ENCODE assay signal across 19 cellular contexts in the genomic region with DNA sequence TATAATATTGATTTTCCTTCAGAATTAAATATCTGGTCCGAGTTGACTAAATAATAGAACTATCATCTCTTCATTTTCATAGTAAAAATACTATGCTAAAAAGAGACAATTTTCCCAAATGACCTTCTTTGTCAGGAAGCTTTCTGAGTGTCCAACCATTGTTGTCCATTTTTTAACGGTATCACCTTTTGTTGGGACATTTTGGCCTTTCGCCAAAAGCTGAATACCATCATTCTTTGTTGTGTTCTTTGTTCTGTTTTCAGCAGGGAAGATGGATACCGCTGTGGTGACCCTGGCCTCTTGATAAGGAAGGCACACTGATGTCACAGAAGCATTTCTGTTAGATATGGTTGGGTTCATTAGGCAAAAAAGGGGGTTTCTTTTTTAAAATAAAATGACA.
A peak's percentile ranks its signal among the peaks of the same experiment; 100 is the strongest.
DNase-seq lines count a peak whose midpoint lies in the region; ATAC-seq, FAIRE-seq and TF ChIP-seq lines count a peak whose summit lies in the region.
"Had no signal": no experiment of that assay in that cellular context is flagged by ENCODE, and none has a peak within 500 bp of the region (broad histone marks: within the 10 kb centered on the region; RNA-seq: fewer than 3 reads in every experiment).

No MANE protein-coding gene starts in this region.

- no peak for TF ChIP-seq RAD21 in K562 (CRISPR knock-in tag; conservative IDR thresholded peaks at IDR 0.05 in 1 of 2, IDR thresholded peaks at IDR 0.05 in 1 of 2)

- WGBS in K562 (ENCODE audit: insufficient coverage, low coverage, missing lambda C conversion rate): under 1% methylated on average over 4 of the region's 4 CpGs

- no peak for TF ChIP-seq CTCF in K562 (IDR thresholded peaks at IDR 0.05 in 2 of 3, conservative IDR thresholded peaks at IDR 0.05 in 1 of 3; ENCODE audit: insufficient read depth in 2 of 3, low read depth in 1 of 3, low read length in 3 of 3)

- H3K4me1 ChIP-seq in K562 (replicated peaks in 1 of 2; ENCODE audit: control insufficient read depth in 2 of 2, insufficient read depth in 2 of 2, low read length in 2 of 2) (no peaks in the 10 kb centered on the region), Karpas-422 (ENCODE audit: low read length) (no peaks in the 10 kb centered on the region)

- POLR2A ChIA-PET in K562 (lab: Yijun Ruan, JAX): interaction anchor here (1.5 kb wide), 1 partner anchor 42 kb away, joined by 3 read pairs; no protein-coding TSS in a partner anchor

- no TSS peak for BruUV-seq in K562 (replicated peaks; lab: Mats Ljungman, UMichigan)

- no peaks in the 10 kb centered on the region for H3K9me2 ChIP-seq in Karpas-422 (replicated peaks; ENCODE audit: insufficient read depth, low read length)

- peaks cover 0 to 32% (median 16%) of the 10 kb centered on the region in 6 donors for H3K9me3 Mint-ChIP-seq in immature natural killer cell

- H3K9me1 ChIP-seq in K562 (ENCODE audit: control insufficient read depth, insufficient read depth, low read length): no peaks in the 10 kb centered on the region

- H4K20me1 ChIP-seq in K562 (replicated peaks; ENCODE audit: control insufficient read depth, insufficient read depth, low read length): no peaks in the 10 kb centered on the region
- no peaks in the 10 kb centered on the region for H4K20me1 ChIP-seq in Karpas-422 (ENCODE audit: insufficient read depth, low read depth, low read length)
- H4K20me1 ChIP-seq: BLaER1 had no signal

- no peak for TF ChIP-seq EP300 in K562 (IDR thresholded peaks at IDR 0.05; ENCODE audit: low read length)

- H3K27me3 ChIP-seq in K562 (ENCODE audit: control insufficient read depth in 2 of 2, insufficient read depth in 2 of 2, low read length in 2 of 2) (no peaks in the 10 kb centered on the region), Karpas-422 (ENCODE audit: low read length) (no peaks in the 10 kb centered on the region)
- H3K27me3 ChIP-seq: BLaER1 had no signal

- intact Hi-C loops in K562 (cut with micrococcal nuclease): no loop called here

- no peak overlapping the region for H3K4me2 ChIP-seq in K562 (ENCODE audit: insufficient read depth, low read length)
- H3K4me2 ChIP-seq in Karpas-422 (ENCODE audit: low read depth, low read length, poor library complexity, severe bottlenecking): no peak overlapping the region
- H3K4me2 ChIP-seq: BLaER1 had no signal

- ATAC-seq in K562: no peak
- ATAC-seq: HCT116, HepG2 had no signal

- H3K4me3 ChIP-seq in K562 (no peak overlapping the region), Karpas-422 (ENCODE audit: low read length) (no peak overlapping the region)
- H3K4me3 ChIP-seq: BLaER1 had no signal

- DNase-seq in NCI-H2227 (lab: John Stamatoyannopoulos, UW; ENCODE audit: unreplicated experiment) (peak; percentile 0), NCI-H2227 treated with DMSO at 0.1 percent for 48 hours (lab: John Stamatoyannopoulos, UW) (no peak), NCI-H146 treated with DMSO at 0.1 percent for 48 hours (lab: John Stamatoyannopoulos, UW; ENCODE audit: unreplicated experiment) (peak; percentile 72), K562 (ENCODE audit: extremely low read depth in 1 of 4, low spot score in 3 of 4) (no peak), Karpas-422 (no peak), immature natural killer cell (no peak), NCI-H226 (no peak)
- DNase-seq: 8988T; Calu3; CD4-positive, alpha-beta memory T cell; DMS79 treated with DMSO at 0.1 percent for 48 hours; GF-D8; GOT3; H7; HFFc6 had no signal

- no peak overlapping the region for H3K27ac ChIP-seq in K562 (ENCODE audit: extremely low read depth, low read depth, low read length)
- H3K27ac ChIP-seq in Karpas-422 (ENCODE audit: low read length): no peak overlapping the region
- H3K27ac ChIP-seq: BLaER1 had no signal

- no peaks in the 10 kb centered on the region for H3K36me3 Mint-ChIP-seq in immature natural killer cell
- H3K36me3 Mint-ChIP-seq: CD14-positive monocyte; CD4-positive, alpha-beta memory T cell had no signal

- FAIRE-seq in K562 (lab: Jason Lieb, UNC): no peak
- FAIRE-seq: HepG2 had no signal

- H3K27me3 Mint-ChIP-seq in immature natural killer cell (ENCODE audit: low read depth in 3 of 3): no peaks in the 10 kb centered on the region
- H3K27me3 Mint-ChIP-seq: CD4-positive, alpha-beta memory T cell had no signal

- H2AFZ ChIP-seq in K562 (ENCODE audit: low read depth, low read length): no peak overlapping the region
- H2AFZ ChIP-seq in Karpas-422 (ENCODE audit: low read length): no peak overlapping the region

- no peak overlapping the region for H3K4me3 Mint-ChIP-seq in immature natural killer cell
- H3K4me3 Mint-ChIP-seq: CD14-positive monocyte; CD4-positive, alpha-beta memory T cell; HFFc6 had no signal

- H3K9me3 ChIP-seq in K562 (replicated peaks; ENCODE audit: control insufficient read depth, insufficient read depth, low read depth, low read length) (0 out of 2 replicates have a peak, but pooled peaks cover 3% of the 10 kb centered on the region), Karpas-422 (ENCODE audit: low read length) (peaks cover 22% of the 10 kb centered on the region)
- H3K9me3 ChIP-seq: BLaER1 had no signal

- H3K9ac ChIP-seq in K562 (ENCODE audit: insufficient read depth in 1 of 2, low read depth in 2 of 2, low read length in 2 of 2): no peak overlapping the region
- no peak overlapping the region for H3K9ac ChIP-seq in Karpas-422 (ENCODE audit: low read length)
- H3K9ac ChIP-seq: BLaER1 had no signal

- no peak for TF ChIP-seq POLR2A in K562 (conservative IDR thresholded peaks at IDR 0.05)

- in situ Hi-C loops in K562 (cut with MboI): no loop called here

- no peak overlapping the region for H3K27ac Mint-ChIP-seq in immature natural killer cell
- H3K27ac Mint-ChIP-seq: CD14-positive monocyte; CD4-positive, alpha-beta memory T cell; HFFc6 had no signal

- no peaks in the 10 kb centered on the region for H3K4me1 Mint-ChIP-seq in immature natural killer cell
- H3K4me1 Mint-ChIP-seq: CD14-positive monocyte; CD4-positive, alpha-beta memory T cell had no signal

- H3K79me2 ChIP-seq in K562 (ENCODE audit: control insufficient read depth, insufficient read depth, low read length) (no peaks in the 10 kb centered on the region), Karpas-422 (ENCODE audit: low read length) (no peaks in the 10 kb centered on the region)

- CTCF ChIA-PET in K562 (lab: Yijun Ruan, JAX; ENCODE audit: low intra/inter-chr PET ratio): no interaction called here

- H3K36me3 ChIP-seq in K562 (ENCODE audit: control insufficient read depth, insufficient read depth, low read length) (no peaks in the 10 kb centered on the region), Karpas-422 (ENCODE audit: insufficient read depth, low read length) (no peaks in the 10 kb centered on the region)
- H3K36me3 ChIP-seq: BLaER1 had no signal

TF ChIP-seq in K562, 482 proteins besides CTCF, POLR2A, EP300 and RAD21:
- no peak for TF ChIP-seq ZFX (CRISPR knock-in tag; IDR thresholded peaks at IDR 0.05)
- TF ChIP-seq ZNF764 (CRISPR knock-in tag; IDR thresholded peaks at IDR 0.05; ENCODE audit: low read depth): 0 out of 2 replicates have a peak, but pooled peaks have one; percentile 15
- TF ChIP-seq BCOR (IDR thresholded peaks at IDR 0.05): no peak
- peak; percentile 28; the same call in 1 of the 2 replicates for TF ChIP-seq FOXJ3 (CRISPR knock-in tag; IDR thresholded peaks at IDR 0.05)
- TF ChIP-seq HDAC8 (tag; IDR thresholded peaks at IDR 0.05): no peak
- TF ChIP-seq NFIX (CRISPR knock-in tag; IDR thresholded peaks at IDR 0.05; ENCODE audit: low read depth): peak; percentile 60
- TF ChIP-seq BCL6 (CRISPR knock-in tag; IDR thresholded peaks at IDR 0.05): no peak
- TF ChIP-seq NFIC (IDR thresholded peaks at IDR 0.05): peak; percentile 81
- TF ChIP-seq, protein P1, sequence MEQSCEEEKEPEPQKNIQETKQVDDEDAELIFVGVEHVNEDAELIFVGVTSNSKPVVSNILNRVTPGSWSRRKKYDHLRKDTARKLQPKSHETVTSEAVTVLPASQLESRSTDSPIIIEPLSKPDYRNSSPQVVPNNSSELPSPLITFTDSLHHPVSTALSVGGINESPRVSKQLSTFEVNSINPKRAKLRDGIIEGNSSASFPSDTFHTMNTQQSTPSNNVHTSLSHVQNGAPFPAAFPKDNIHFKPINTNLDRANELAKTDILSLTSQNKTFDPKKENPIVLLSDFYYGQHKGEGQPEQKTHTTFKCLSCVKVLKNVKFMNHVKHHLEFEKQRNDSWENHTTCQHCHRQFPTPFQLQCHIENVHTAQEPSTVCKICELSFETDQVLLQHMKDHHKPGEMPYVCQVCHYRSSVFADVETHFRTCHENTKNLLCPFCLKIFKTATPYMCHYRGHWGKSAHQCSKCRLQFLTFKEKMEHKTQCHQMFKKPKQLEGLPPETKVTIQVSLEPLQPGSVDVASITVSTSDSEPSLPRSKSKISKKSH (CRISPR knock-in tag; IDR thresholded peaks at IDR 0.05): peak; percentile 54; the same call in 1 of the 2 replicates
- no peak for TF ChIP-seq MCM7 (IDR thresholded peaks at IDR 0.05)
- no peak for TF ChIP-seq BACH1 (tag; IDR thresholded peaks at IDR 0.05)
- no peak for TF ChIP-seq KAT2B (IDR thresholded peaks at IDR 0.05; ENCODE audit: low read depth, low read length)

Comparison
In these comparisons a context has a peak if more than half of its experiments do, and no peak if none do; other contexts are left out.
1. DNase-seq: peak in NCI-H2227 (single experiment) and NCI-H146 treated with DMSO at 0.1 percent for 48 hours (single experiment); none in NCI-H2227 treated with DMSO at 0.1 percent for 48 hours (single experiment), K562 (0 of 4), Karpas-422 (single experiment), immature natural killer cell (0 of 3) and NCI-H226 (single experiment).